In the genomic region with DNA sequence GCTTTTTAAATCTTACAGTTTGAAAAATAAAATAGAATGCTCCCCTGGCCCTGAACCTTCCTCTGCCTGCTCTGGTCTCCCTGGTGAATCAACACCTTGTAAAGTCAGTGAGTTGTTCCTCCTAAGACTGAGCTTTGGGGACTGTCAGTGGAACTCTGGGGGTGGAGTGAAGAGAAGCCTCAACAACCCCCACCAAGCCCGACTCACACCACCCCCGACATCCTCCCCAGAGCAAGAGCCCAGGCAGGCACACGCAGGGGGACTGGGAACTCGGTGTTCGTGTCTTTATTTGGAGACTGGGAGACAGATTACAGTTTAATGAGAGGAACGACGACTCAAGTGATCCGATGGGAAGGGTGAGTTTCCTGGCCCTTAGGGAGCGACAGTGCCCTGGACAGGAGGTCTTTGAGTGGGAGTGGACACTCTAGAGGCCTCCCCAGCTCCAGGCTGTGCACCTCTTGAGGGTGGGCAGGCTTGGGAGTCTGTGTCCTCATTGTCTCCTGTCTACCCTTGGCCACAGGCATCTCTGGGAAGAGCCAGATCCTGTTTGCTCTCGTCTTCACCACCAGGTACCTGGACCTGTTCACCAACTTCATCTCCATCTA, we compare ENCODE assay signal across 1 cellular context.
TF ChIP-seq lines count a peak whose summit lies in the region.

No MANE protein-coding gene starts in this region.

TF ChIP-seq in IMR-90, 13 proteins besides CTCF, POLR2A, EP300 and RAD21:
- TF ChIP-seq NFE2L2 (IDR thresholded peaks at IDR 0.05; ENCODE audit: low read depth, low read length) (no peak), MAFK (IDR thresholded peaks at IDR 0.05; ENCODE audit: low read depth, low read length) (no peak), SMC3 (IDR thresholded peaks at IDR 0.05; ENCODE audit: low read depth, low read length) (no peak)
- TF ChIP-seq, protein P1, sequence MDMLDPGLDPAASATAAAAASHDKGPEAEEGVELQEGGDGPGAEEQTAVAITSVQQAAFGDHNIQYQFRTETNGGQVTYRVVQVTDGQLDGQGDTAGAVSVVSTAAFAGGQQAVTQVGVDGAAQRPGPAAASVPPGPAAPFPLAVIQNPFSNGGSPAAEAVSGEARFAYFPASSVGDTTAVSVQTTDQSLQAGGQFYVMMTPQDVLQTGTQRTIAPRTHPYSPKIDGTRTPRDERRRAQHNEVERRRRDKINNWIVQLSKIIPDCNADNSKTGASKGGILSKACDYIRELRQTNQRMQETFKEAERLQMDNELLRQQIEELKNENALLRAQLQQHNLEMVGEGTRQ (IDR thresholded peaks at IDR 0.05; ENCODE audit: low read depth, low read length), result no peak
